ENCODE assay signal across 15 cellular contexts in genomic region chr1:16081636-16082035, GRCh38. TPM values are rescaled to one million over a fixed set of nuclear protein-coding genes. Genes with fewer than 3 reads are reported as not detected.
DNase-seq lines count a peak whose midpoint lies in the region; ATAC-seq and TF ChIP-seq lines count a peak whose summit lies in the region.
"Had no signal": no experiment of that assay in that cellular context is flagged by ENCODE, and none has a peak within 500 bp of the region (broad histone marks: within the 10 kb centered on the region; RNA-seq: fewer than 3 reads in every experiment).

No MANE protein-coding gene starts in this region.

- BruUV-seq in mammary epithelial cell (replicated peaks; lab: Mats Ljungman, UMichigan) (no TSS peak), Panc1 (replicated peaks; lab: Mats Ljungman, UMichigan) (no TSS peak)

- H3K36me3 ChIP-seq in mammary epithelial cell (ENCODE audit: insufficient read depth, low read length), result no peaks in the 10 kb centered on the region
- no peaks in the 10 kb centered on the region for H3K36me3 ChIP-seq in breast epithelium
- H3K36me3 ChIP-seq in Panc1 (ENCODE audit: control insufficient read depth, insufficient read depth, low read length), result no peaks in the 10 kb centered on the region
- H3K36me3 ChIP-seq in esophagus squamous epithelium, result no peaks in the 10 kb centered on the region
- H3K36me3 ChIP-seq in osteoblast (ENCODE audit: insufficient read depth, low read length), result no peaks in the 10 kb centered on the region
- H3K36me3 ChIP-seq: MG63, SJCRH30 had no signal

- TF ChIP-seq CTCF in mammary epithelial cell (conservative IDR thresholded peaks at IDR 0.05 in 1 of 2, IDR thresholded peaks at IDR 0.05 in 1 of 2; ENCODE audit: extremely low read depth in 1 of 2, insufficient read depth in 1 of 2, low read depth in 1 of 2, low read length in 2 of 2) (no peak), breast epithelium (IDR thresholded peaks at IDR 0.05) (no peak), Panc1 (IDR thresholded peaks at IDR 0.05) (no peak), esophagus squamous epithelium (IDR thresholded peaks at IDR 0.05) (no peak), osteoblast (IDR thresholded peaks at IDR 0.05; ENCODE audit: extremely low read depth, low read depth, low read length) (no peak)

- dilution Hi-C loops in mammary epithelial cell (cut with HindIII; ENCODE audit: low sequenced_read_pairs), result loop anchor here (5.0 kb wide), 1 partner anchor 46 kb away; no protein-coding TSS in a partner anchor

- CTCF ChIA-PET in mammary epithelial cell (lab: Charles Lee; ENCODE audit: low non-redundant PET), result interaction anchor here (0.6 to 0.9 kb wide), 3 partner anchors 75 to 282 kb away, joined by 3 to 4 read pairs (median 3); partner anchors contain the start of gene EPHA2
- CTCF ChIA-PET in Panc1 (lab: Charles Lee), result interaction anchor here (0.5 to 2.7 kb wide), 13 partner anchors 14 to 477 kb away, joined by 3 to 25 read pairs (median 4); no protein-coding TSS in a partner anchor

- H3K9ac ChIP-seq in mammary epithelial cell (ENCODE audit: insufficient read depth, low read length), result no peak overlapping the region

- POLR2A ChIA-PET in Panc1 (lab: Charles Lee), result interaction anchor here (0.6 to 1.0 kb wide), 2 partner anchors 40 to 58 kb away, joined by 3 read pairs; no protein-coding TSS in a partner anchor

- H3K4me2 ChIP-seq in mammary epithelial cell (ENCODE audit: insufficient read depth, low read depth, low read length) (no peak overlapping the region), osteoblast (ENCODE audit: insufficient read depth, low read length) (no peak overlapping the region)

- H3K9me3 ChIP-seq in mammary epithelial cell (replicated peaks; ENCODE audit: insufficient read depth, low read length) (no peaks in the 10 kb centered on the region), breast epithelium (no peaks in the 10 kb centered on the region), Panc1 (ENCODE audit: control insufficient read depth, insufficient read depth, low read depth, low read length) (no peaks in the 10 kb centered on the region), esophagus squamous epithelium (no peaks in the 10 kb centered on the region), osteoblast (ENCODE audit: low read depth, low read length) (no peaks in the 10 kb centered on the region)
- H3K9me3 ChIP-seq: MG63, SJCRH30 had no signal

- no peak overlapping the region for H3K4me3 ChIP-seq in mammary epithelial cell (replicated peaks in 1 of 3; ENCODE audit: insufficient read depth in 1 of 3, low read depth in 2 of 3, low read length in 3 of 3)
- H3K4me3 ChIP-seq in breast epithelium, result no peak overlapping the region
- H3K4me3 ChIP-seq in Panc1 (ENCODE audit: low read depth in 2 of 2, low read length in 2 of 2), result no peak overlapping the region
- no peak overlapping the region for H3K4me3 ChIP-seq in esophagus squamous epithelium
- H3K4me3 ChIP-seq in osteoblast (ENCODE audit: insufficient read depth, low read length), result no peak overlapping the region
- H3K4me3 ChIP-seq: MG63, SJCRH30 had no signal

- ATAC-seq in Panc1, result no peak
- no peak for ATAC-seq in left colon

- DNase-seq in mammary epithelial cell, result no peak
- no peak for DNase-seq in breast epithelium (ENCODE audit: low spot score in 2 of 2)
- no peak for DNase-seq in Panc1 (ENCODE audit: low read depth, low spot score)
- DNase-seq in esophagus squamous epithelium (lab: John Stamatoyannopoulos, UW), result no peak
- no peak for DNase-seq in osteoblast (ENCODE audit: insufficient read length, low spot score, missing footprints)
- no peak for DNase-seq in activated CD4-positive, alpha-beta T cell treated with anti-CD3 and anti-CD28 coated beads for 4 hours
- no peak for DNase-seq in NCI-H2227 treated with DMSO at 0.1 percent for 48 hours (lab: John Stamatoyannopoulos, UW)
- DNase-seq in left colon, result no peak
- DNase-seq: GF-D8, NCI-H1694 treated with DMSO at 0.1 percent for 48 hours, NCI-H748 treated with DMSO at 0.1 percent for 48 hours had no signal

- H3K27ac ChIP-seq in mammary epithelial cell (ENCODE audit: insufficient read depth, low read depth, low read length) (no peak overlapping the region), breast epithelium (no peak overlapping the region), Panc1 (ENCODE audit: low read length) (peak overlapping the region; percentile 55), esophagus squamous epithelium (peak overlapping the region; percentile 8 to 69 (median 46)), osteoblast (ENCODE audit: low read depth, low read length) (no peak overlapping the region)
- H3K27ac ChIP-seq: SJCRH30 had no signal

- WGBS in mammary epithelial cell (ENCODE audit: low coverage, missing lambda C conversion rate), result 96% methylated on average over 8 of the region's 9 CpGs
- 57 to 67% methylated on average over 3 to 8 of the region's 9 CpGs for WGBS in esophagus squamous epithelium, 2 donors

- H3K27me3 ChIP-seq in mammary epithelial cell (ENCODE audit: insufficient read depth, low read length) (no peaks in the 10 kb centered on the region), breast epithelium (no peaks in the 10 kb centered on the region), Panc1 (ENCODE audit: control insufficient read depth, insufficient read depth, low read length) (no peaks in the 10 kb centered on the region), esophagus squamous epithelium (no peaks in the 10 kb centered on the region), osteoblast (ENCODE audit: insufficient read depth, low read length) (no peaks in the 10 kb centered on the region)
- H3K27me3 ChIP-seq: MG63, SJCRH30 had no signal

- no peaks in the 10 kb centered on the region for H4K20me1 ChIP-seq in mammary epithelial cell (ENCODE audit: insufficient read depth, low read length)
- no peaks in the 10 kb centered on the region for H4K20me1 ChIP-seq in osteoblast (ENCODE audit: insufficient read depth, low read length)

- H3K4me1 ChIP-seq in mammary epithelial cell (ENCODE audit: insufficient read depth, low read length), result peaks cover 12% of the 10 kb centered on the region
- no peaks in the 10 kb centered on the region for H3K4me1 ChIP-seq in breast epithelium
- H3K4me1 ChIP-seq in Panc1 (ENCODE audit: control insufficient read depth, insufficient read depth, low read length), result peaks cover 39% of the 10 kb centered on the region
- peaks cover 9 to 56% (median 42%) of the 10 kb centered on the region in 3 donors for H3K4me1 ChIP-seq in esophagus squamous epithelium
- H3K4me1 ChIP-seq in osteoblast (ENCODE audit: insufficient read depth, low read length), result peaks cover 7% of the 10 kb centered on the region

- H2AFZ ChIP-seq in mammary epithelial cell (ENCODE audit: low read depth, low read length), result peak overlapping the region; percentile 51
- peak overlapping the region; percentile 39 for H2AFZ ChIP-seq in osteoblast (ENCODE audit: low read length)

- intact Hi-C loops in mammary epithelial cell (cut with micrococcal nuclease), result loop anchor here (1.0 to 2.0 kb wide), 4 partner anchors 41 to 106 kb away; no protein-coding TSS in a partner anchor
- intact Hi-C loops in breast epithelium (cut with DNase I; ENCODE audit: low total_unique reads), result loop anchor here (2.0 kb wide), 1 partner anchor 103 kb away; no protein-coding TSS in a partner anchor
- intact Hi-C loops in Panc1 (cut with micrococcal nuclease; ENCODE audit: unreplicated experiment), result loop anchor here (1.0 to 2.0 kb wide), 2 partner anchors 41 to 105 kb away; no protein-coding TSS in a partner anchor
- intact Hi-C loops in esophagus squamous epithelium (cut with DNase I), result no loop called here
- intact Hi-C loops in left colon (cut with DNase I, micrococcal nuclease), result loop anchor here in 1 of 2 donors (5.0 kb wide), 1 partner anchor 161 kb away; no protein-coding TSS in a partner anchor

- H3K79me2 ChIP-seq in mammary epithelial cell (ENCODE audit: insufficient read depth, low read length) (no peaks in the 10 kb centered on the region), osteoblast (ENCODE audit: insufficient read depth, low read length) (no peaks in the 10 kb centered on the region)

- in situ Hi-C loops in mammary epithelial cell (cut with MboI; ENCODE audit: low sequenced_read_pairs in 2 of 2), result loop anchor here (5.0 to 25.0 kb wide), 3 partner anchors 111 to 283 kb away; partner anchors contain the start of genes SZRD1 (in 2 of the 2) and FBXO42 (in 1 of the 2)
- in situ Hi-C loops in Panc1 (cut with HindIII; ENCODE audit: low pct_unique_long_range_greater_than_20kb, low sequenced_read_pairs), result no loop called here

- TF ChIP-seq POLR2A in breast epithelium (IDR thresholded peaks at IDR 0.05), result no peak
- no peak for TF ChIP-seq POLR2A in esophagus squamous epithelium (IDR thresholded peaks at IDR 0.05)

RNA-seq across cellular contexts. Expression of gene FAM131C, which starts 8.2 kb away (rescaled TPM):
- total RNA-seq in mammary epithelial cell (under 1 TPM; 0.67 to 0.71 TPM), breast epithelium (not detected), Panc1 (2021; ENCODE audit: unreplicated experiment) (3.4 TPM), esophagus squamous epithelium (1 to 10 TPM in 2 of 4 donors, not detected in 2; 1.6 to 4.5 TPM), osteoblast (0.36 TPM in 1 of 2 replicates, not detected in the other), left colon (not detected)
- 0.60 TPM for polyA plus RNA-seq in mammary epithelial cell
- not detected for polyA minus RNA-seq in mammary epithelial cell
- polyA plus RNA-seq in Panc1 (2012; ENCODE audit: insufficient read length), result 6.9 TPM
- total RNA-seq: SJCRH30 had no signal

RNA-seq across cellular contexts. Expression of gene CLCNKB, which starts 38.1 kb away (rescaled TPM):
- not detected for total RNA-seq in mammary epithelial cell
- polyA plus RNA-seq in mammary epithelial cell, result 0.02 TPM
- polyA minus RNA-seq in mammary epithelial cell, result not detected
- under 1 TPM; 0.32 to 0.88 (median 0.33) TPM for total RNA-seq in breast epithelium
- not detected for total RNA-seq in Panc1 (2021; ENCODE audit: unreplicated experiment)
- not detected for polyA plus RNA-seq in Panc1 (2012; ENCODE audit: insufficient read length)
- not detected for total RNA-seq in esophagus squamous epithelium
- total RNA-seq in osteoblast, result 0.29 and 0.36 TPM in 2 replicates
- total RNA-seq in left colon, result under 1 TPM in 1 of 2 donors, not detected in 1; 0.14 TPM
- total RNA-seq: LHCN-M2, SJCRH30 had no signal

RNA-seq across cellular contexts. Expression of gene CLCNKA, which starts 59.8 kb away (rescaled TPM):
- total RNA-seq in mammary epithelial cell (not detected), breast epithelium (1 to 10 TPM in 1 of 3 donors, under 1 TPM in 2; 0.33 to 1.1 (median 0.73) TPM), Panc1 (2021; ENCODE audit: unreplicated experiment) (0.57 TPM), esophagus squamous epithelium (not detected), osteoblast (not detected in 2 replicates), left colon (1 to 10 TPM in 1 of 2 donors, under 1 TPM in 1; 0.73 to 1.7 TPM)
- not detected for polyA plus RNA-seq in mammary epithelial cell
- polyA minus RNA-seq in mammary epithelial cell, result not detected
- polyA plus RNA-seq in Panc1 (2012; ENCODE audit: insufficient read length), result 0.63 TPM
- total RNA-seq: LHCN-M2 had no signal
- polyA plus RNA-seq: AG04450 had no signal

Comparison
In these comparisons a context has a peak if more than half of its experiments do, and no peak if none do; other contexts are left out.
1. H3K27ac ChIP-seq: peak in Panc1 (single experiment) and esophagus squamous epithelium (4 of 4); none in mammary epithelial cell (single experiment), breast epithelium (0 of 2) and osteoblast (single experiment).